Comparison of ENCODE assay signal across 8 cellular contexts in the genomic region with DNA sequence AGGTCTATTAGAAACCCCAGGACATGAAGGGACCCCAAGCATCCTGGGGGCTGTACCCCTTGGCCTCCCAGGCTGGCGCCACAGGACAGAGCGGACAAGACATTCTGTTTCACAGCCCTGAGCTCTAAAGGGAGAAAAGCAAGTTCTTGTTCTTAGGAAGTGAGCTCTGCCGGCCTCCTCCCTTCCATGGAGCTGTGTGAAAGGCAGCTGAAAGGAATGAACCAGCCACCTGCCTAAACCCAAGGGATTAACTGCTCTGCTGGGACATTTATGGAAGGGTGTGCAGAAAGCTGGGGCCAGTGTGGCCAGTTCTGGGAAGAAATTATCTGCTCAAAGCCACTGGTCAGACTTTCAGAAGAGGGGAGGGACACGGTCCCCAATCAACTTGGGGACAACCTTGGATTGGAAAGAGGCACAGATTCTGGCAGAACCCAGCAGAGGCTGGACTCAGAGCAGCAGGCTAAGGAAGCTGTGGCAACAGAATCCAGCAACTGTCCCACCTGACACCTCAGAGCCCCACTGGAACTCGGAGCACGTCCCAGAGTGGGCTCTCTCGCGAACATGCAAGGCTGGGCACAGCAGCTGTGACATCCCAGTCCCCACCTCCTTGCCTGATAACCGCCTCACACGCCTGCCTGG. TPM values are rescaled to one million over a fixed set of nuclear protein-coding genes. Genes with fewer than 3 reads are reported as not detected.
A peak's percentile ranks its signal among the peaks of the same experiment; 100 is the strongest.
DNase-seq lines count a peak whose midpoint lies in the region; ATAC-seq lines count a peak whose summit lies in the region.

No MANE protein-coding gene starts in this region.

- no CpG with 5 or more reads among the region's 10 CpGs for WGBS in iPS DF 6.9 (ENCODE audit: insufficient coverage, insufficient read length)

- peak overlapping the region; percentile 96 for H3K27ac Mint-ChIP-seq in activated naive CD4-positive, alpha-beta T cell treated with anti-CD3 and anti-CD28 coated beads, Interleukin-2, amount 10 ng/mL, durations not matched to agents 7 days and 5 days
- H3K27ac Mint-ChIP-seq in activated T-helper 17 cell treated with anti-CD3 and anti-CD28 coated beads, Interleukin-2, amount 50 U/mL, for 72 hours, result peak overlapping the region; percentile 93
- H3K27ac Mint-ChIP-seq in stimulated activated effector memory CD8-positive, alpha-beta T cell treated with anti-CD3 and anti-CD28 coated beads, Interleukin-12 subunit alpha, Interleukin-12 subunit beta, amount 100 ng/mL, for 72 hours, result peak overlapping the region; percentile 98

- H3K36me3 Mint-ChIP-seq in activated naive CD4-positive, alpha-beta T cell treated with anti-CD3 and anti-CD28 coated beads, Interleukin-2, amount 10 ng/mL, durations not matched to agents 7 days and 5 days, result peaks cover 25% of the 10 kb centered on the region
- peaks cover 61% of the 10 kb centered on the region for H3K36me3 Mint-ChIP-seq in activated T-helper 17 cell treated with anti-CD3 and anti-CD28 coated beads, Interleukin-2, amount 50 U/mL, for 72 hours (ENCODE audit: low read depth)
- peaks cover 66% of the 10 kb centered on the region for H3K36me3 Mint-ChIP-seq in stimulated activated effector memory CD8-positive, alpha-beta T cell treated with anti-CD3 and anti-CD28 coated beads, Interleukin-12 subunit alpha, Interleukin-12 subunit beta, amount 100 ng/mL, for 72 hours

- H3K4me3 Mint-ChIP-seq in activated naive CD4-positive, alpha-beta T cell treated with anti-CD3 and anti-CD28 coated beads, Interleukin-2, amount 10 ng/mL, durations not matched to agents 7 days and 5 days, result peak overlapping the region; percentile 85
- H3K4me3 Mint-ChIP-seq in activated T-helper 17 cell treated with anti-CD3 and anti-CD28 coated beads, Interleukin-2, amount 50 U/mL, for 72 hours, result peak overlapping the region; percentile 87
- peak overlapping the region; percentile 95 for H3K4me3 Mint-ChIP-seq in stimulated activated effector memory CD8-positive, alpha-beta T cell treated with anti-CD3 and anti-CD28 coated beads, Interleukin-12 subunit alpha, Interleukin-12 subunit beta, amount 100 ng/mL, for 72 hours

- H3K9me3 ChIP-seq in iPS DF 6.9 (ENCODE audit: control insufficient read depth, insufficient read depth, low read length), result no peaks in the 10 kb centered on the region

- no peak overlapping the region for H3K27ac ChIP-seq in iPS DF 6.9 (ENCODE audit: low read length)

- peaks cover 18% of the 10 kb centered on the region for H3K36me3 ChIP-seq in iPS DF 6.9 (ENCODE audit: control insufficient read depth, insufficient read depth, low read length)

- ATAC-seq in activated T-helper 17 cell treated with anti-CD3 and anti-CD28 coated beads, Interleukin-2, amount 50 U/mL, for 72 hours (replicated peaks), result no peak
- ATAC-seq in stimulated activated effector memory CD8-positive, alpha-beta T cell treated with anti-CD3 and anti-CD28 coated beads, Interleukin-12 subunit alpha, Interleukin-12 subunit beta, amount 100 ng/mL, for 72 hours, result no peak

- DNase-seq in activated naive CD4-positive, alpha-beta T cell treated with anti-CD3 and anti-CD28 coated beads, Interleukin-2, amount 10 ng/mL, durations not matched to agents 7 days and 5 days, result no peak
- DNase-seq in activated naive CD4-positive, alpha-beta T cell (lab: John Stamatoyannopoulos, UW), result no peak
- no peak for DNase-seq in iPS DF 6.9 (ENCODE audit: low read depth, low spot score)
- DNase-seq in stimulated activated effector memory CD8-positive, alpha-beta T cell treated with anti-CD3 and anti-CD28 coated beads, Interleukin-12 subunit alpha, Interleukin-12 subunit beta, amount 100 ng/mL, for 72 hours (ENCODE audit: low spot score in 2 of 2), result no peak
- no peak for DNase-seq in NCI-H226
- no peak for DNase-seq in NAMALWA (ENCODE audit: low spot score)
- DNase-seq in NCI-H1092 (lab: John Stamatoyannopoulos, UW), result no peak

- no peaks in the 10 kb centered on the region for H3K9me3 Mint-ChIP-seq in activated naive CD4-positive, alpha-beta T cell treated with anti-CD3 and anti-CD28 coated beads, Interleukin-2, amount 10 ng/mL, durations not matched to agents 7 days and 5 days
- H3K9me3 Mint-ChIP-seq in activated T-helper 17 cell treated with anti-CD3 and anti-CD28 coated beads, Interleukin-2, amount 50 U/mL, for 72 hours, result no peaks in the 10 kb centered on the region
- no peaks in the 10 kb centered on the region for H3K9me3 Mint-ChIP-seq in stimulated activated effector memory CD8-positive, alpha-beta T cell treated with anti-CD3 and anti-CD28 coated beads, Interleukin-12 subunit alpha, Interleukin-12 subunit beta, amount 100 ng/mL, for 72 hours

- H3K27me3 ChIP-seq in iPS DF 6.9 (ENCODE audit: control insufficient read depth, insufficient read depth, low read length), result no peaks in the 10 kb centered on the region

- H3K27me3 Mint-ChIP-seq in activated naive CD4-positive, alpha-beta T cell treated with anti-CD3 and anti-CD28 coated beads, Interleukin-2, amount 10 ng/mL, durations not matched to agents 7 days and 5 days, result no peaks in the 10 kb centered on the region
- no peaks in the 10 kb centered on the region for H3K27me3 Mint-ChIP-seq in activated T-helper 17 cell treated with anti-CD3 and anti-CD28 coated beads, Interleukin-2, amount 50 U/mL, for 72 hours

- no peaks in the 10 kb centered on the region for H3K4me1 ChIP-seq in iPS DF 6.9 (ENCODE audit: control insufficient read depth, insufficient read depth, low read length)

- H3K4me3 ChIP-seq in iPS DF 6.9 (ENCODE audit: low read length), result peak overlapping the region; percentile 75; the same call in 1 of the 2 replicates

- CTCF ChIA-PET in activated naive CD4-positive, alpha-beta T cell treated with anti-CD3 and anti-CD28 coated beads, Interleukin-2, amount 10 ng/mL, durations not matched to agents 7 days and 5 days (lab: Charles Lee), result interaction anchor here (0.8 to 1.8 kb wide), 8 partner anchors 16 to 112 kb away, joined by 3 to 8 read pairs (median 4); a partner anchor contains a TSS

- H3K4me1 Mint-ChIP-seq in activated naive CD4-positive, alpha-beta T cell treated with anti-CD3 and anti-CD28 coated beads, Interleukin-2, amount 10 ng/mL, durations not matched to agents 7 days and 5 days, result peaks cover 54% of the 10 kb centered on the region
- H3K4me1 Mint-ChIP-seq in activated T-helper 17 cell treated with anti-CD3 and anti-CD28 coated beads, Interleukin-2, amount 50 U/mL, for 72 hours, result peaks cover 5% of the 10 kb centered on the region
- peaks cover 26% of the 10 kb centered on the region for H3K4me1 Mint-ChIP-seq in stimulated activated effector memory CD8-positive, alpha-beta T cell treated with anti-CD3 and anti-CD28 coated beads, Interleukin-12 subunit alpha, Interleukin-12 subunit beta, amount 100 ng/mL, for 72 hours

RNA-seq across cellular contexts. Expression of a gene that starts 2.1 kb away (rescaled TPM):
- total RNA-seq in activated T-helper 17 cell treated with anti-CD3 and anti-CD28 coated beads, Interleukin-2, amount 50 U/mL, for 72 hours, result 10 to 100 TPM; 32.3 to 35.3 TPM

RNA-seq across cellular contexts. Expression of a gene that starts 13.0 kb away (rescaled TPM):
- total RNA-seq in activated T-helper 17 cell treated with anti-CD3 and anti-CD28 coated beads, Interleukin-2, amount 50 U/mL, for 72 hours, result 10 to 100 TPM; 14.8 to 23.7 TPM

RNA-seq across cellular contexts. Expression of a gene that starts 20.7 kb away (rescaled TPM):
- 10 to 100 TPM; 22.0 to 28.5 TPM for total RNA-seq in activated T-helper 17 cell treated with anti-CD3 and anti-CD28 coated beads, Interleukin-2, amount 50 U/mL, for 72 hours

RNA-seq across cellular contexts. Expression of a gene that starts 24.1 kb away (rescaled TPM):
- total RNA-seq in activated T-helper 17 cell treated with anti-CD3 and anti-CD28 coated beads, Interleukin-2, amount 50 U/mL, for 72 hours, result 10 to 100 TPM; 19.3 to 34.6 TPM

RNA-seq across cellular contexts. Expression of a gene that starts 45.4 kb away (rescaled TPM):
- total RNA-seq in activated T-helper 17 cell treated with anti-CD3 and anti-CD28 coated beads, Interleukin-2, amount 50 U/mL, for 72 hours, result not detected
